In the genomic region with DNA sequence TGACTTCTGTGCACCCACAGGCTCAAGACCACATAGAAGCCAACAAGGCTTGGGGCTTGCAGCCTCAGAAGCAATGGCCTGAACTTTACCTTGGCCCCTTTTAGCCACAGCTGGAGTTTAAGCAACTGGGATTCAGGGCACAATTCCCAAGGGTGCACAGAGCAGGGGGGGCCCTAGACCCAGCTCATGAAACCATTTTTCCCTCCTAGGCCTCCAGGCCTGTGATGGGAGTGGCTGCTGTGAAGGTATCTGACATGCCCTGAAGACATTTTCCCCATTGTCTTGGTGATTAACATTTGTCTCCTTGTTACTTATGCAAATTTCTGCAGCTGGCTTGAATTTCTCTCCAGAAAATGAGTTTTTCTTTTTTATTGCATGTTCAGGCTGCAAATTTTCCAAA, we compare ENCODE assay signal across 34 cellular contexts. TPM values are rescaled to one million over a fixed set of nuclear protein-coding genes. Genes with fewer than 3 reads are reported as not detected.
DNase-seq lines count a peak whose midpoint lies in the region; ATAC-seq, FAIRE-seq and TF ChIP-seq lines count a peak whose summit lies in the region.
"Had no signal": no experiment of that assay in that cellular context is flagged by ENCODE, and none has a peak within 500 bp of the region (broad histone marks: within the 10 kb centered on the region; RNA-seq: fewer than 3 reads in every experiment).

No MANE protein-coding gene starts in this region.

- H3K4me3 ChIP-seq in A549 (no peak overlapping the region), HEK293 (ENCODE audit: low read depth, low read length) (no peak overlapping the region)
- H3K4me3 ChIP-seq: BLaER1; BLaER1 treated with 17β-estradiol and CSF1 and Interleukin-3, amounts not matched to agents 10 nM and 100 nM had no signal

- H3K9me3 ChIP-seq in A549 (peaks cover 20% of the 10 kb centered on the region), HEK293 (ENCODE audit: control insufficient read depth, insufficient read depth, low read depth, low read length) (no peaks in the 10 kb centered on the region)
- H3K9me3 ChIP-seq: BE2C had no signal

- H3K4me2 ChIP-seq in A549: no peak overlapping the region
- H3K4me2 ChIP-seq: BLaER1; BLaER1 treated with 17β-estradiol and CSF1 and Interleukin-3, amounts not matched to agents 10 nM and 100 nM had no signal

- H3K4me1 Mint-ChIP-seq in endothelial cell (ENCODE audit: unreplicated experiment): peaks cover 12% of the 10 kb centered on the region
- H3K4me1 Mint-ChIP-seq: B cell had no signal

- TF ChIP-seq RAD21 in A549 (conservative IDR thresholded peaks at IDR 0.05 in 1 of 2, IDR thresholded peaks at IDR 0.05 in 1 of 2): no peak

- CTCF ChIA-PET in A549 (lab: Yijun Ruan, JAX) (interaction anchor here (0.9 to 2.4 kb wide), 5 partner anchors 8 to 1138 kb away, joined by 3 to 17 read pairs (median 3); no protein-coding TSS in a partner anchor), HEK293 (lab: Yijun Ruan, JAX) (interaction anchor here (0.5 to 3.7 kb wide), 2 partner anchors 327 to 881 kb away, joined by 3 to 29 read pairs; no protein-coding TSS in a partner anchor)

- TF ChIP-seq CTCF in A549 (IDR thresholded peaks at IDR 0.05): no peak
- no peak for TF ChIP-seq CTCF in HEK293 (tag by site-specific recombination; IDR thresholded peaks at IDR 0.05)
- TF ChIP-seq CTCF in endothelial cell (IDR thresholded peaks at IDR 0.05; ENCODE audit: unreplicated experiment): no peak

- POLR2A ChIA-PET in A549 (lab: Yijun Ruan, JAX): no interaction called here
- POLR2A ChIA-PET in HEK293 (lab: Yijun Ruan, JAX): no interaction called here

- DNase-seq in A549 (ENCODE audit: low read depth in 1 of 2, low spot score in 1 of 2): no peak
- DNase-seq in endothelial cell (ENCODE audit: low spot score): no peak
- no peak for DNase-seq in SKM-1 (lab: John Stamatoyannopoulos, UW; ENCODE audit: unreplicated experiment)
- DNase-seq in NOMO-1 (lab: John Stamatoyannopoulos, UW; ENCODE audit: unreplicated experiment in 2 of 2): no peak
- DNase-seq: 8988T; ACHN; BE2C; C1 segment of cervical spinal cord; Caco-2; Calu3; CD4-positive, alpha-beta memory T cell; CD4-positive, alpha-beta T cell; CD4-positive, CD25-positive, alpha-beta regulatory T cell; CD8-positive, alpha-beta memory T cell; CD8-positive, alpha-beta T cell; COR-L47; DMS 273 treated with DMSO at 0.1 percent for 48 hours; DMS153; DMS53; DMS79; DMS79 treated with DMSO at 0.1 percent for 48 hours; DND-41; EL had no signal

- no peaks in the 10 kb centered on the region for H3K27me3 Mint-ChIP-seq in endothelial cell (ENCODE audit: unreplicated experiment)
- H3K27me3 Mint-ChIP-seq: B cell; CD4-positive, alpha-beta memory T cell; CD4-positive, alpha-beta T cell; CD4-positive, CD25-positive, alpha-beta regulatory T cell; CD8-positive, alpha-beta memory T cell had no signal

- peak overlapping the region; percentile 16 for H3K4me3 Mint-ChIP-seq in endothelial cell (ENCODE audit: unreplicated experiment)
- H3K4me3 Mint-ChIP-seq: B cell; CD14-positive monocyte; CD4-positive, alpha-beta memory T cell; CD4-positive, alpha-beta T cell; CD4-positive, CD25-positive, alpha-beta regulatory T cell; CD8-positive, alpha-beta memory T cell; CD8-positive, alpha-beta T cell had no signal

- ATAC-seq in A549 (no peak), GM19023 (IDR thresholded peaks at IDR 0.05; ENCODE audit: unreplicated experiment) (no peak)
- ATAC-seq: CD8-positive, alpha-beta T cell had no signal

- peaks cover 35% of the 10 kb centered on the region for H3K36me3 Mint-ChIP-seq in endothelial cell (ENCODE audit: low read depth, unreplicated experiment)

- peaks cover 11% of the 10 kb centered on the region for H3K9me3 Mint-ChIP-seq in endothelial cell (ENCODE audit: unreplicated experiment)

- FAIRE-seq in A549 (lab: Jason Lieb, UNC): no peak
- FAIRE-seq: A204.1, D721Med had no signal

- no peaks in the 10 kb centered on the region for H3K36me3 ChIP-seq in HEK293 (ENCODE audit: control insufficient read depth in 2 of 2, insufficient read depth in 1 of 2, low read length in 2 of 2)
- H3K36me3 ChIP-seq: BE2C had no signal

- no peak for TF ChIP-seq EP300 in A549 (IDR thresholded peaks at IDR 0.05)

- no peak overlapping the region for H3K27ac Mint-ChIP-seq in endothelial cell (ENCODE audit: unreplicated experiment)
- H3K27ac Mint-ChIP-seq: B cell; CD14-positive monocyte; CD4-positive, alpha-beta memory T cell; CD4-positive, alpha-beta T cell; CD8-positive, alpha-beta T cell had no signal

- H3K27ac ChIP-seq in A549 (no peak overlapping the region), HEK293 (ENCODE audit: extremely low read depth, low read depth, low read length) (no peak overlapping the region)
- H3K27ac ChIP-seq: 22Rv1; BLaER1; BLaER1 treated with 17β-estradiol and CSF1 and Interleukin-3, amounts not matched to agents 10 nM and 100 nM; C4-2B had no signal

- H3K4me1 ChIP-seq in A549: no peaks in the 10 kb centered on the region
- H3K4me1 ChIP-seq in HEK293 (ENCODE audit: control insufficient read depth, insufficient read depth, low read length): no peaks in the 10 kb centered on the region
- H3K4me1 ChIP-seq: BE2C, Caco-2 had no signal

- TF ChIP-seq POLR2A in A549 (IDR thresholded peaks at IDR 0.05; ENCODE audit: low read length): no peak

TF ChIP-seq in A549, 52 proteins besides CTCF, POLR2A, EP300 and RAD21:
- TF ChIP-seq TFCP2L1 (CRISPR knock-in tag; IDR thresholded peaks at IDR 0.05) (no peak), ZFP36 (IDR thresholded peaks at IDR 0.05; ENCODE audit: borderline replicate concordance, partially characterized antibody) (peak; percentile 78)

TF ChIP-seq in HEK293, 187 proteins besides CTCF, POLR2A, EP300 and RAD21:
- no peak for TF ChIP-seq RBAK (tag by site-specific recombination; IDR thresholded peaks at IDR 0.05)
- TF ChIP-seq KLF10 (tag by site-specific recombination; IDR thresholded peaks at IDR 0.05): no peak
- peak; percentile 97 for TF ChIP-seq ZNF585B (tag by site-specific recombination; IDR thresholded peaks at IDR 0.05)
- TF ChIP-seq, protein P1, sequence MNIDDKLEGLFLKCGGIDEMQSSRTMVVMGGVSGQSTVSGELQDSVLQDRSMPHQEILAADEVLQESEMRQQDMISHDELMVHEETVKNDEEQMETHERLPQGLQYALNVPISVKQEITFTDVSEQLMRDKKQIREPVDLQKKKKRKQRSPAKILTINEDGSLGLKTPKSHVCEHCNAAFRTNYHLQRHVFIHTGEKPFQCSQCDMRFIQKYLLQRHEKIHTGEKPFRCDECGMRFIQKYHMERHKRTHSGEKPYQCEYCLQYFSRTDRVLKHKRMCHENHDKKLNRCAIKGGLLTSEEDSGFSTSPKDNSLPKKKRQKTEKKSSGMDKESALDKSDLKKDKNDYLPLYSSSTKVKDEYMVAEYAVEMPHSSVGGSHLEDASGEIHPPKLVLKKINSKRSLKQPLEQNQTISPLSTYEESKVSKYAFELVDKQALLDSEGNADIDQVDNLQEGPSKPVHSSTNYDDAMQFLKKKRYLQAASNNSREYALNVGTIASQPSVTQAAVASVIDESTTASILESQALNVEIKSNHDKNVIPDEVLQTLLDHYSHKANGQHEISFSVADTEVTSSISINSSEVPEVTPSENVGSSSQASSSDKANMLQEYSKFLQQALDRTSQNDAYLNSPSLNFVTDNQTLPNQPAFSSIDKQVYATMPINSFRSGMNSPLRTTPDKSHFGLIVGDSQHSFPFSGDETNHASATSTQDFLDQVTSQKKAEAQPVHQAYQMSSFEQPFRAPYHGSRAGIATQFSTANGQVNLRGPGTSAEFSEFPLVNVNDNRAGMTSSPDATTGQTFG (tag by site-specific recombination; IDR thresholded peaks at IDR 0.05; ENCODE audit: borderline replicate concordance): no peak
- TF ChIP-seq SETDB1 (IDR thresholded peaks at IDR 0.05; ENCODE audit: insufficient read length, low read length): peak; percentile 67

RNA-seq across cellular contexts. Expression of a gene that starts 21.9 kb away (rescaled TPM):
- polyA plus RNA-seq in A549 (2011; rRNA removed) (46.2 and 58.6 TPM in 2 replicates), A549 (2017; fragmentation: RNase III; extraction: RNeasy Plus Mini Kit Qiagen cat#74134 plus additional on column Dnase treatment) (28.7 to 37.8 TPM (median 35.9 TPM) in 3 replicates)
- 15.8 and 20.2 TPM in 2 replicates for polyA plus RNA-seq in A549 (2012; cell fraction: cytosol; rRNA removed)
- polyA plus RNA-seq in A549 (2012; cell fraction: nucleus; rRNA removed): 16.0 and 24.5 TPM in 2 replicates
- 37.6 and 47.5 TPM in 2 replicates for polyA minus RNA-seq in A549 (2011; rRNA and poly(A)+ RNA removed)
- total RNA-seq in endothelial cell (ENCODE audit: unreplicated experiment): 133 TPM

RNA-seq across cellular contexts. Expression of a gene that starts 55.7 kb away (rescaled TPM):
- polyA plus RNA-seq in A549 (2011; rRNA removed) (0.08 and 0.39 TPM in 2 replicates), A549 (2017; fragmentation: RNase III; extraction: RNeasy Plus Mini Kit Qiagen cat#74134 plus additional on column Dnase treatment) (0.05 to 0.08 TPM (median 0.05 TPM) in 3 replicates)
- polyA plus RNA-seq in A549 (2012; cell fraction: cytosol; rRNA removed): 0.04 and 0.05 TPM in 2 replicates
- 0.01 and 0.04 TPM in 2 replicates for polyA plus RNA-seq in A549 (2012; cell fraction: nucleus; rRNA removed)
- polyA minus RNA-seq in A549 (2011; rRNA and poly(A)+ RNA removed): not detected in 2 replicates
- total RNA-seq in endothelial cell (ENCODE audit: unreplicated experiment): not detected
- total RNA-seq: A673; B cell; Calu3; CD4-positive, alpha-beta memory T cell; CD4-positive, alpha-beta T cell; CD4-positive, CD25-positive, alpha-beta regulatory T cell; CD8-positive, alpha-beta memory T cell; CD8-positive, alpha-beta T cell had no signal
- polyA plus RNA-seq: CD4-positive, alpha-beta memory T cell; CD4-positive, CD25-positive, alpha-beta regulatory T cell; CD8-positive, alpha-beta memory T cell had no signal
